Comparison of ENCODE assay signal across 1 cellular context in the genomic region with DNA sequence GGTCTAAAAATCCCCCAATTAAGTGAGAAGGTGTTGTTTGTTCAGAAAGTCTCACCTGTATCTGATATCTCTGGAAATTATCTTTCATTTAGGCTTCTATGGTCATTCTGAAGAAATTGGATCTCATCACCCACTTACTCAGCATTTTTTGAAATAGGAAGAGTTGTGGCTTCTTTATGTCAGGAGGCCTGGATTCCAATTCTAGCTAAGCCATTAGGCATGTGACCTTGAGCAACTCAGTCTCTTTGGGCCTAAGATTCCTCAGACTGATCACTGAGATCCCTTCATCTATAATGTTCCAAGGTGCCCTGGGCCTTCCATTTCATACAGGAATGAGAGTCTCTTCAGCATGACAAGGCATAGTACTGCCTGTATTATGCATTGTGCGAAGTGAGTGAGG.
TF ChIP-seq lines count a peak whose summit lies in the region.

No MANE protein-coding gene starts in this region.

TF ChIP-seq in GM23338, 12 proteins besides CTCF, POLR2A, EP300 and RAD21 (continued from another document):
- TF ChIP-seq, protein P1, sequence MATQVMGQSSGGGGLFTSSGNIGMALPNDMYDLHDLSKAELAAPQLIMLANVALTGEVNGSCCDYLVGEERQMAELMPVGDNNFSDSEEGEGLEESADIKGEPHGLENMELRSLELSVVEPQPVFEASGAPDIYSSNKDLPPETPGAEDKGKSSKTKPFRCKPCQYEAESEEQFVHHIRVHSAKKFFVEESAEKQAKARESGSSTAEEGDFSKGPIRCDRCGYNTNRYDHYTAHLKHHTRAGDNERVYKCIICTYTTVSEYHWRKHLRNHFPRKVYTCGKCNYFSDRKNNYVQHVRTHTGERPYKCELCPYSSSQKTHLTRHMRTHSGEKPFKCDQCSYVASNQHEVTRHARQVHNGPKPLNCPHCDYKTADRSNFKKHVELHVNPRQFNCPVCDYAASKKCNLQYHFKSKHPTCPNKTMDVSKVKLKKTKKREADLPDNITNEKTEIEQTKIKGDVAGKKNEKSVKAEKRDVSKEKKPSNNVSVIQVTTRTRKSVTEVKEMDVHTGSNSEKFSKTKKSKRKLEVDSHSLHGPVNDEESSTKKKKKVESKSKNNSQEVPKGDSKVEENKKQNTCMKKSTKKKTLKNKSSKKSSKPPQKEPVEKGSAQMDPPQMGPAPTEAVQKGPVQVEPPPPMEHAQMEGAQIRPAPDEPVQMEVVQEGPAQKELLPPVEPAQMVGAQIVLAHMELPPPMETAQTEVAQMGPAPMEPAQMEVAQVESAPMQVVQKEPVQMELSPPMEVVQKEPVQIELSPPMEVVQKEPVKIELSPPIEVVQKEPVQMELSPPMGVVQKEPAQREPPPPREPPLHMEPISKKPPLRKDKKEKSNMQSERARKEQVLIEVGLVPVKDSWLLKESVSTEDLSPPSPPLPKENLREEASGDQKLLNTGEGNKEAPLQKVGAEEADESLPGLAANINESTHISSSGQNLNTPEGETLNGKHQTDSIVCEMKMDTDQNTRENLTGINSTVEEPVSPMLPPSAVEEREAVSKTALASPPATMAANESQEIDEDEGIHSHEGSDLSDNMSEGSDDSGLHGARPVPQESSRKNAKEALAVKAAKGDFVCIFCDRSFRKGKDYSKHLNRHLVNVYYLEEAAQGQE (IDR thresholded peaks at IDR 0.05; ENCODE audit: unreplicated experiment) = no peak
- TF ChIP-seq EZH2phosphoT487 (IDR thresholded peaks at IDR 0.05; ENCODE audit: unreplicated experiment) = no peak
- TF ChIP-seq ZNF114 (CRISPR knock-in tag; IDR thresholded peaks at IDR 0.05) = no peak
- no peak for TF ChIP-seq ZNF331 (CRISPR knock-in tag; IDR thresholded peaks at IDR 0.05; ENCODE audit: low read depth)
- TF ChIP-seq, protein P2, sequence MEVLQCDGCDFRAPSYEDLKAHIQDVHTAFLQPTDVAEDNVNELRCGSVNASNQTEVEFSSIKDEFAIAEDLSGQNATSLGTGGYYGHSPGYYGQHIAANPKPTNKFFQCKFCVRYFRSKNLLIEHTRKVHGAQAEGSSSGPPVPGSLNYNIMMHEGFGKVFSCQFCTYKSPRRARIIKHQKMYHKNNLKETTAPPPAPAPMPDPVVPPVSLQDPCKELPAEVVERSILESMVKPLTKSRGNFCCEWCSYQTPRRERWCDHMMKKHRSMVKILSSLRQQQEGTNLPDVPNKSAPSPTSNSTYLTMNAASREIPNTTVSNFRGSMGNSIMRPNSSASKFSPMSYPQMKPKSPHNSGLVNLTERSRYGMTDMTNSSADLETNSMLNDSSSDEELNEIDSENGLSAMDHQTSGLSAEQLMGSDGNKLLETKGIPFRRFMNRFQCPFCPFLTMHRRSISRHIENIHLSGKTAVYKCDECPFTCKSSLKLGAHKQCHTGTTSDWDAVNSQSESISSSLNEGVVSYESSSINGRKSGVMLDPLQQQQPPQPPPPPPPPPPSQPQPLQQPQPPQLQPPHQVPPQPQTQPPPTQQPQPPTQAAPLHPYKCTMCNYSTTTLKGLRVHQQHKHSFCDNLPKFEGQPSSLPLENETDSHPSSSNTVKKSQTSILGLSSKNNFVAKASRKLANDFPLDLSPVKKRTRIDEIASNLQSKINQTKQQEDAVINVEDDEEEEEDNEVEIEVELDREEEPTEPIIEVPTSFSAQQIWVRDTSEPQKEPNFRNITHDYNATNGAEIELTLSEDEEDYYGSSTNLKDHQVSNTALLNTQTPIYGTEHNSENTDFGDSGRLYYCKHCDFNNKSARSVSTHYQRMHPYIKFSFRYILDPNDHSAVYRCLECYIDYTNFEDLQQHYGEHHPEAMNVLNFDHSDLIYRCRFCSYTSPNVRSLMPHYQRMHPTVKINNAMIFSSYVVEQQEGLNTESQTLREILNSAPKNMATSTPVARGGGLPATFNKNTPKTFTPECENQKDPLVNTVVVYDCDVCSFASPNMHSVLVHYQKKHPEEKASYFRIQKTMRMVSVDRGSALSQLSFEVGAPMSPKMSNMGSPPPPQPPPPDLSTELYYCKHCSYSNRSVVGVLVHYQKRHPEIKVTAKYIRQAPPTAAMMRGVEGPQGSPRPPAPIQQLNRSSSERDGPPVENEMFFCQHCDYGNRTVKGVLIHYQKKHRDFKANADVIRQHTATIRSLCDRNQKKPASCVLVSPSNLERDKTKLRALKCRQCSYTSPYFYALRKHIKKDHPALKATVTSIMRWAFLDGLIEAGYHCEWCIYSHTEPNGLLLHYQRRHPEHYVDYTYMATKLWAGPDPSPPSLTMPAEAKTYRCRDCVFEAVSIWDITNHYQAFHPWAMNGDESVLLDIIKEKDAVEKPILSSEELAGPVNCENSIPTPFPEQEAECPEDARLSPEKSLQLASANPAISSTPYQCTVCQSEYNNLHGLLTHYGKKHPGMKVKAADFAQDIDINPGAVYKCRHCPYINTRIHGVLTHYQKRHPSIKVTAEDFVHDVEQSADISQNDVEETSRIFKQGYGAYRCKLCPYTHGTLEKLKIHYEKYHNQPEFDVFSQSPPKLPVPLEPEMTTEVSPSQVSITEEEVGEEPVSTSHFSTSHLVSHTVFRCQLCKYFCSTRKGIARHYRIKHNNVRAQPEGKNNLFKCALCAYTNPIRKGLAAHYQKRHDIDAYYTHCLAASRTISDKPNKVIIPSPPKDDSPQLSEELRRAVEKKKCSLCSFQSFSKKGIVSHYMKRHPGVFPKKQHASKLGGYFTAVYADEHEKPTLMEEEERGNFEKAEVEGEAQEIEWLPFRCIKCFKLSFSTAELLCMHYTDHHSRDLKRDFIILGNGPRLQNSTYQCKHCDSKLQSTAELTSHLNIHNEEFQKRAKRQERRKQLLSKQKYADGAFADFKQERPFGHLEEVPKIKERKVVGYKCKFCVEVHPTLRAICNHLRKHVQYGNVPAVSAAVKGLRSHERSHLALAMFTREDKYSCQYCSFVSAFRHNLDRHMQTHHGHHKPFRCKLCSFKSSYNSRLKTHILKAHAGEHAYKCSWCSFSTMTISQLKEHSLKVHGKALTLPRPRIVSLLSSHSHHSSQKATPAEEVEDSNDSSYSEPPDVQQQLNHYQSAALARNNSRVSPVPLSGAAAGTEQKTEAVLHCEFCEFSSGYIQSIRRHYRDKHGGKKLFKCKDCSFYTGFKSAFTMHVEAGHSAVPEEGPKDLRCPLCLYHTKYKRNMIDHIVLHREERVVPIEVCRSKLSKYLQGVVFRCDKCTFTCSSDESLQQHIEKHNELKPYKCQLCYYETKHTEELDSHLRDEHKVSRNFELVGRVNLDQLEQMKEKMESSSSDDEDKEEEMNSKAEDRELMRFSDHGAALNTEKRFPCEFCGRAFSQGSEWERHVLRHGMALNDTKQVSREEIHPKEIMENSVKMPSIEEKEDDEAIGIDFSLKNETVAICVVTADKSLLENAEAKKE (CRISPR knock-in tag; IDR thresholded peaks at IDR 0.05) = no peak
- TF ChIP-seq, protein P3, sequence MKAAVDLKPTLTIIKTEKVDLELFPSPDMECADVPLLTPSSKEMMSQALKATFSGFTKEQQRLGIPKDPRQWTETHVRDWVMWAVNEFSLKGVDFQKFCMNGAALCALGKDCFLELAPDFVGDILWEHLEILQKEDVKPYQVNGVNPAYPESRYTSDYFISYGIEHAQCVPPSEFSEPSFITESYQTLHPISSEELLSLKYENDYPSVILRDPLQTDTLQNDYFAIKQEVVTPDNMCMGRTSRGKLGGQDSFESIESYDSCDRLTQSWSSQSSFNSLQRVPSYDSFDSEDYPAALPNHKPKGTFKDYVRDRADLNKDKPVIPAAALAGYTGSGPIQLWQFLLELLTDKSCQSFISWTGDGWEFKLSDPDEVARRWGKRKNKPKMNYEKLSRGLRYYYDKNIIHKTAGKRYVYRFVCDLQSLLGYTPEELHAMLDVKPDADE (IDR thresholded peaks at IDR 0.05) = no peak
- TF ChIP-seq CREB1 (CRISPR knock-in tag; IDR thresholded peaks at IDR 0.05; ENCODE audit: low read depth) = no peak
